Comparison of ENCODE assay signal across 8 cellular contexts in the genomic region with DNA sequence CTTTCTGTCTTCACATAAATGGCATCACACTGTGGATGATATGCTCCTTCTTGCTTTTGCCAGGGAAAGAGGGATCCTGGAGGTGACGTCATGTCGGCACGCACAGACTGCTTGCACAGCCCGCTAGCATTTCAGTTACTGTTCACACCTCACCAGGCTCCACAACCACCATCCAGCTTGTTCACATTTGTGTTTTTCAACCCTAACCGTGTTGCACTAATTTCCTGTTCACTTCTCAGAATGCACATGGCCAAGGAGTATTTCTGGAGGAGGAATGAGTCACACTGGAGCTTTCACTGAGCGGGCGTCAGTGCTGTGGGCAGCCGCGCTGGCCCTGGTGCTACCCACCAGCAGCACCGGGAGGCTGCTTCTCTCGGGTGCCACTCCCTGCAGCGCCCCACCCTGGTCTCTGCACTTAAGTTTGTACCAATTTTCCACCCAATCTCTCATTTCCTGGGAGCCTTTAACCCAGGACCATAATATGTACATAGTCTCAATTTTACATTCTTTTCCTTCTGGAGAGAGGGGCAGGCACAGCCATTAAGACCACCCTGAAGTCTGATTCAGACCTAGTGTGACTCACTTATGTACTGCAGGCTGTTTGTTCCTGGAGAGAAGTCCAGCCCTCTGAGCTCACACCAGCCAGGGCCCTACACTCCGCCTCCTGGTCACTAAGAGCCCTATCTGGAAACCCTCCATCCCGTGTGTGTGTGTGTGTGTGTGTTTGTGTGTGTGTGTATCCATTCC.
DNase-seq lines count a peak whose midpoint lies in the region; ATAC-seq and TF ChIP-seq lines count a peak whose summit lies in the region.

No MANE protein-coding gene starts in this region.

- no peak overlapping the region for H4K8ac ChIP-seq in H9 (replicated peaks; ENCODE audit: insufficient read length, low read depth, low read length)

- no peak overlapping the region for H3K18ac ChIP-seq in H9 (ENCODE audit: insufficient read length, low read depth, low read length)

- H2BK120ac ChIP-seq in H9 (ENCODE audit: low read depth, low read length, poor library complexity, severe bottlenecking), result no peak overlapping the region

- H3K4me2 ChIP-seq in PC-3 (ENCODE audit: low read length), result peak overlapping the region; percentile 61
- no peak overlapping the region for H3K4me2 ChIP-seq in H9 (ENCODE audit: insufficient read depth, insufficient read length, low read length)

- peak overlapping the region; percentile 78 for H3K27ac ChIP-seq in CD4-positive, alpha-beta memory T cell (ENCODE audit: low read depth, low read length)
- H3K27ac ChIP-seq in PC-3 (ENCODE audit: low read length) (peak overlapping the region; percentile 99), H9 (ENCODE audit: insufficient read length, low read depth, low read length) (no peak overlapping the region)

- peak overlapping the region; percentile 97 to 100 (median 99) for H3K27ac Mint-ChIP-seq in CD4-positive, alpha-beta memory T cell
- H3K27ac Mint-ChIP-seq in activated T-helper 2 cell treated with anti-CD3 and anti-CD28 coated beads, Interferon-gamma antibody, Interleukin-2, Interleukin-4, amounts not matched to agents 10 μg/mL and 5 μg/mL and 100 μg/mL, durations not matched to agents 14 hours and 24 hours and 36 hours, result peak overlapping the region; percentile 94
- no peak overlapping the region; a peak in 1 of 7 replicates for H3K27ac Mint-ChIP-seq in H9

- H3K4ac ChIP-seq in H9 (ENCODE audit: low read depth, low read length), result no peak overlapping the region

- H3F3A ChIP-seq in PC-3 (ENCODE audit: low read length, unreplicated experiment), result peaks cover 10% of the 10 kb centered on the region

- no peak overlapping the region for H3K56ac ChIP-seq in H9 (ENCODE audit: insufficient read length, low read depth, low read length)

- H3K36me3 ChIP-seq in CD4-positive, alpha-beta memory T cell (ENCODE audit: insufficient read depth, low read length), result peaks cover 10% of the 10 kb centered on the region
- H3K36me3 ChIP-seq in PC-3 (ENCODE audit: low read depth, low read length), result peaks cover 28% of the 10 kb centered on the region

- peaks cover 100% of the 10 kb centered on the region for H3K4me1 ChIP-seq in CD4-positive, alpha-beta memory T cell (ENCODE audit: insufficient read depth, low read length)
- H3K4me1 ChIP-seq in PC-3 (ENCODE audit: insufficient read depth, low read length), result peaks cover 94% of the 10 kb centered on the region
- H3K4me1 ChIP-seq in H9 (ENCODE audit: insufficient read depth, low read length), result no peaks in the 10 kb centered on the region; the same call in 1 of the 2 replicates

- peaks cover 40% of the 10 kb centered on the region for H3K79me2 ChIP-seq in PC-3 (ENCODE audit: low read length)
- no peaks in the 10 kb centered on the region for H3K79me2 ChIP-seq in H9 (ENCODE audit: insufficient read depth, low read length)

- H2BK20ac ChIP-seq in H9 (ENCODE audit: low read depth, low read length, poor library complexity, severe bottlenecking), result no peak overlapping the region

- CTCF ChIA-PET in CD4-positive, alpha-beta memory T cell (lab: Charles Lee; ENCODE audit: partially characterized antibody), result interaction anchor here (1.4 to 7.7 kb wide), 10 partner anchors 11 to 144 kb away, joined by 3 to 60 read pairs (median 16); a partner anchor contains a TSS
- CTCF ChIA-PET in PC-3 (lab: Charles Lee), result interaction anchor here (1.1 to 2.8 kb wide), 2 partner anchors 12 to 144 kb away, joined by 3 to 12 read pairs; no protein-coding TSS in a partner anchor

- TF ChIP-seq CTCF in HFF-Myc (IDR thresholded peaks at IDR 0.05; ENCODE audit: low read depth, low read length, missing control alignments), result peak; percentile 5
- TF ChIP-seq CTCF in PC-3 (conservative IDR thresholded peaks at IDR 0.05; ENCODE audit: low read depth, low read length), result peak; percentile 37; the same call in 1 of the 2 replicates
- no peak for TF ChIP-seq CTCF in H9 (conservative IDR thresholded peaks at IDR 0.05)

- no peak overlapping the region for H3K14ac ChIP-seq in H9 (ENCODE audit: insufficient read depth, low read length)

- H3K27me3 ChIP-seq in CD4-positive, alpha-beta memory T cell (ENCODE audit: insufficient read depth, low read length), result no peaks in the 10 kb centered on the region
- H3K27me3 ChIP-seq in PC-3 (ENCODE audit: low read length) (no peaks in the 10 kb centered on the region), H9 (ENCODE audit: insufficient read depth, low read length) (no peaks in the 10 kb centered on the region)

- H4K20me1 ChIP-seq in PC-3 (ENCODE audit: low read length), result no peaks in the 10 kb centered on the region
- H4K20me1 ChIP-seq in H9 (ENCODE audit: control insufficient read depth, insufficient read depth, insufficient read length), result no peaks in the 10 kb centered on the region

- intact Hi-C loops in CD4-positive, alpha-beta memory T cell (cut with micrococcal nuclease), result loop anchor here (1.0 to 10.0 kb wide), 3 partner anchors 12 to 243 kb away; a partner anchor contains a TSS
- intact Hi-C loops in PC-3 (cut with micrococcal nuclease), result loop anchor here (1.0 to 5.0 kb wide), 4 partner anchors 13 to 145 kb away; no protein-coding TSS in a partner anchor
- intact Hi-C loops in activated T-helper 2 cell treated with anti-CD3 and anti-CD28 coated beads, Interferon-gamma antibody, Interleukin-2, Interleukin-4, amounts not matched to agents 10 μg/mL and 5 μg/mL and 100 μg/mL, durations not matched to agents 14 hours and 24 hours and 36 hours (cut with micrococcal nuclease), result loop anchor here (1.0 to 10.0 kb wide), 4 partner anchors 13 to 413 kb away; no protein-coding TSS in a partner anchor
- intact Hi-C loops in sciatic nerve (cut with DNase I), result no loop called here

- H3K27me3 Mint-ChIP-seq in CD4-positive, alpha-beta memory T cell, result no peaks in the 10 kb centered on the region
- no peaks in the 10 kb centered on the region for H3K27me3 Mint-ChIP-seq in activated T-helper 2 cell treated with anti-CD3 and anti-CD28 coated beads, Interferon-gamma antibody, Interleukin-2, Interleukin-4, amounts not matched to agents 10 μg/mL and 5 μg/mL and 100 μg/mL, durations not matched to agents 14 hours and 24 hours and 36 hours (ENCODE audit: low read depth)
- H3K27me3 Mint-ChIP-seq in H9 (ENCODE audit: low read depth), result no peaks in the 10 kb centered on the region

- peaks cover 89 to 100% (median 95%) of the 10 kb centered on the region in 4 donors for H3K4me1 Mint-ChIP-seq in CD4-positive, alpha-beta memory T cell
- H3K4me1 Mint-ChIP-seq in activated T-helper 2 cell treated with anti-CD3 and anti-CD28 coated beads, Interferon-gamma antibody, Interleukin-2, Interleukin-4, amounts not matched to agents 10 μg/mL and 5 μg/mL and 100 μg/mL, durations not matched to agents 14 hours and 24 hours and 36 hours (ENCODE audit: low read depth), result peaks cover 97% of the 10 kb centered on the region
- peaks cover 22 to 33% of the 10 kb centered on the region in 2 experiments for H3K4me1 Mint-ChIP-seq in H9

- H2BK5ac ChIP-seq in H9 (ENCODE audit: insufficient read length, low read length), result no peak overlapping the region

- H4K91ac ChIP-seq in H9 (ENCODE audit: insufficient read length, low read depth, low read length), result no peak overlapping the region

- no peaks in the 10 kb centered on the region for H3K9me3 ChIP-seq in CD4-positive, alpha-beta memory T cell (ENCODE audit: control insufficient read depth in 1 of 2, low read length in 2 of 2)
- H3K9me3 ChIP-seq in PC-3 (ENCODE audit: low read length), result peaks cover 11% of the 10 kb centered on the region
- H3K9me3 ChIP-seq in H9 (ENCODE audit: control insufficient read depth, low read depth, low read length), result no peaks in the 10 kb centered on the region

- POLR2A ChIA-PET in CD4-positive, alpha-beta memory T cell (lab: Charles Lee; ENCODE audit: partially characterized antibody), result interaction anchor here (1.0 to 15.4 kb wide), 10 partner anchors 9 to 140 kb away, joined by 3 to 178 read pairs (median 21); a partner anchor contains a TSS
- POLR2A ChIA-PET in PC-3 (lab: Charles Lee; ENCODE audit: unreplicated experiment), result interaction anchor here (0.6 to 1.3 kb wide), 2 partner anchors 63 to 65 kb away, joined by 3 read pairs; a partner anchor contains a TSS

- H3T11ph ChIP-seq in H9 (ENCODE audit: low read length), result no peak overlapping the region

- peak overlapping the region; percentile 76 to 87 (median 81) for H3K4me3 Mint-ChIP-seq in CD4-positive, alpha-beta memory T cell
- peak overlapping the region; percentile 63 for H3K4me3 Mint-ChIP-seq in activated T-helper 2 cell treated with anti-CD3 and anti-CD28 coated beads, Interferon-gamma antibody, Interleukin-2, Interleukin-4, amounts not matched to agents 10 μg/mL and 5 μg/mL and 100 μg/mL, durations not matched to agents 14 hours and 24 hours and 36 hours (ENCODE audit: low read depth)
- H3K4me3 Mint-ChIP-seq in H9, result no peak overlapping the region

- BruUV-seq in PC-3 (replicated peaks; lab: Mats Ljungman, UMichigan), result no TSS peak

- H3K9me3 Mint-ChIP-seq in CD4-positive, alpha-beta memory T cell, result peaks cover 0 to 2% (median 0%) of the 10 kb centered on the region in 8 donors
- H3K9me3 Mint-ChIP-seq in activated T-helper 2 cell treated with anti-CD3 and anti-CD28 coated beads, Interferon-gamma antibody, Interleukin-2, Interleukin-4, amounts not matched to agents 10 μg/mL and 5 μg/mL and 100 μg/mL, durations not matched to agents 14 hours and 24 hours and 36 hours, result no peaks in the 10 kb centered on the region
- no peaks in the 10 kb centered on the region for H3K9me3 Mint-ChIP-seq in H9

- H3K23ac ChIP-seq in H9 (ENCODE audit: insufficient read length, low read depth, low read length), result no peak overlapping the region

- no peak overlapping the region for H2BK12ac ChIP-seq in H9 (ENCODE audit: insufficient read length, low read depth, low read length)

- no peak overlapping the region for H2BK15ac ChIP-seq in H9 (ENCODE audit: low read depth, low read length)

- H3K4me3 ChIP-seq in CD4-positive, alpha-beta memory T cell (ENCODE audit: low read length in 2 of 2), result peak overlapping the region in 1 of 2 donors; percentile 26
- H3K4me3 ChIP-seq in HFF-Myc (replicated peaks; ENCODE audit: low read depth, low read length) (no peak overlapping the region), PC-3 (ENCODE audit: low read length) (peak overlapping the region; percentile 9; the same call in 1 of the 2 replicates)

- WGBS in H9 (ENCODE audit: extremely low coverage, insufficient read length, low lambda C conversion rate), result no CpG with 5 or more reads among the region's 14 CpGs

- H3K9me2 ChIP-seq in PC-3 (replicated peaks; ENCODE audit: low read length), result no peaks in the 10 kb centered on the region

- H3K23me2 ChIP-seq in H9 (ENCODE audit: insufficient read length, low read depth, low read length, poor library complexity, severe bottlenecking), result no peaks in the 10 kb centered on the region

- H2AFZ ChIP-seq in PC-3 (ENCODE audit: low read length) (no peak overlapping the region), H9 (ENCODE audit: low read length) (no peak overlapping the region)

- peak; percentile 72 for ATAC-seq in PC-3
- ATAC-seq in sciatic nerve, result peak; percentile 79

- no peaks in the 10 kb centered on the region for H3K79me1 ChIP-seq in H9 (ENCODE audit: insufficient read depth, low read depth, low read length, poor library complexity, severe bottlenecking)

- H3K9ac ChIP-seq in PC-3 (ENCODE audit: low read length) (peak overlapping the region; percentile 92), H9 (ENCODE audit: extremely low read depth, insufficient read length, low read length) (no peak overlapping the region)

- H4K5ac ChIP-seq in H9 (ENCODE audit: insufficient read length, low read depth, low read length), result no peak overlapping the region

- peak; percentile 52 to 77 (median 62) for DNase-seq in CD4-positive, alpha-beta memory T cell
- DNase-seq in HFF-Myc (ENCODE audit: extremely low read depth, low read depth) (peak; percentile 69), PC-3 (peak; percentile 86), glomerular visceral epithelial cell (ENCODE audit: extremely low spot score) (peak; percentile 83), sciatic nerve (ENCODE audit: low spot score) (peak; percentile 79), H9 (no peak), NCI-H2196 treated with DMSO at 0.1 percent for 48 hours (lab: John Stamatoyannopoulos, UW; ENCODE audit: unreplicated experiment) (no peak)
- peak; percentile 68 for DNase-seq in activated T-helper 2 cell treated with anti-CD3 and anti-CD28 coated beads, Interferon-gamma antibody, Interleukin-2, Interleukin-4, amounts not matched to agents 10 μg/mL and 5 μg/mL and 100 μg/mL, durations not matched to agents 14 hours and 24 hours and 36 hours (ENCODE audit: low spot score)

- peaks cover 35 to 61% of the 10 kb centered on the region in 2 donors for H3K36me3 Mint-ChIP-seq in CD4-positive, alpha-beta memory T cell
- H3K36me3 Mint-ChIP-seq in activated T-helper 2 cell treated with anti-CD3 and anti-CD28 coated beads, Interferon-gamma antibody, Interleukin-2, Interleukin-4, amounts not matched to agents 10 μg/mL and 5 μg/mL and 100 μg/mL, durations not matched to agents 14 hours and 24 hours and 36 hours (ENCODE audit: low read depth), result peaks cover 81% of the 10 kb centered on the region
- H3K36me3 Mint-ChIP-seq in H9 (ENCODE audit: insufficient read depth in 1 of 3, low read depth in 3 of 3), result peaks cover 0 to 5% (median 0%) of the 10 kb centered on the region in 3 experiments; a peak in 2 of 7 replicates

- H2AK5ac ChIP-seq in H9 (ENCODE audit: insufficient read length, low read length), result no peak overlapping the region

Comparison
In these comparisons a context has a peak if more than half of its experiments do, and no peak if none do; other contexts are left out.
1. DNase-seq: peak in CD4-positive, alpha-beta memory T cell (5 of 5), HFF-Myc (single experiment), PC-3 (single experiment), activated T-helper 2 cell treated with anti-CD3 and anti-CD28 coated beads, Interferon-gamma antibody, Interleukin-2, Interleukin-4, amounts not matched to agents 10 μg/mL and 5 μg/mL and 100 μg/mL, durations not matched to agents 14 hours and 24 hours and 36 hours (single experiment), glomerular visceral epithelial cell (single experiment) and sciatic nerve (single experiment); none in H9 (single experiment) and NCI-H2196 treated with DMSO at 0.1 percent for 48 hours (single experiment).
2. H3K27ac Mint-ChIP-seq: peak in CD4-positive, alpha-beta memory T cell (7 of 7) and activated T-helper 2 cell treated with anti-CD3 and anti-CD28 coated beads, Interferon-gamma antibody, Interleukin-2, Interleukin-4, amounts not matched to agents 10 μg/mL and 5 μg/mL and 100 μg/mL, durations not matched to agents 14 hours and 24 hours and 36 hours (single experiment); none in H9 (0 of 3).
3. H3K4me3 Mint-ChIP-seq: peak in CD4-positive, alpha-beta memory T cell (8 of 8) and activated T-helper 2 cell treated with anti-CD3 and anti-CD28 coated beads, Interferon-gamma antibody, Interleukin-2, Interleukin-4, amounts not matched to agents 10 μg/mL and 5 μg/mL and 100 μg/mL, durations not matched to agents 14 hours and 24 hours and 36 hours (single experiment); none in H9 (0 of 2).